ENCODE assay signal across 1 cellular context in the genomic region with DNA sequence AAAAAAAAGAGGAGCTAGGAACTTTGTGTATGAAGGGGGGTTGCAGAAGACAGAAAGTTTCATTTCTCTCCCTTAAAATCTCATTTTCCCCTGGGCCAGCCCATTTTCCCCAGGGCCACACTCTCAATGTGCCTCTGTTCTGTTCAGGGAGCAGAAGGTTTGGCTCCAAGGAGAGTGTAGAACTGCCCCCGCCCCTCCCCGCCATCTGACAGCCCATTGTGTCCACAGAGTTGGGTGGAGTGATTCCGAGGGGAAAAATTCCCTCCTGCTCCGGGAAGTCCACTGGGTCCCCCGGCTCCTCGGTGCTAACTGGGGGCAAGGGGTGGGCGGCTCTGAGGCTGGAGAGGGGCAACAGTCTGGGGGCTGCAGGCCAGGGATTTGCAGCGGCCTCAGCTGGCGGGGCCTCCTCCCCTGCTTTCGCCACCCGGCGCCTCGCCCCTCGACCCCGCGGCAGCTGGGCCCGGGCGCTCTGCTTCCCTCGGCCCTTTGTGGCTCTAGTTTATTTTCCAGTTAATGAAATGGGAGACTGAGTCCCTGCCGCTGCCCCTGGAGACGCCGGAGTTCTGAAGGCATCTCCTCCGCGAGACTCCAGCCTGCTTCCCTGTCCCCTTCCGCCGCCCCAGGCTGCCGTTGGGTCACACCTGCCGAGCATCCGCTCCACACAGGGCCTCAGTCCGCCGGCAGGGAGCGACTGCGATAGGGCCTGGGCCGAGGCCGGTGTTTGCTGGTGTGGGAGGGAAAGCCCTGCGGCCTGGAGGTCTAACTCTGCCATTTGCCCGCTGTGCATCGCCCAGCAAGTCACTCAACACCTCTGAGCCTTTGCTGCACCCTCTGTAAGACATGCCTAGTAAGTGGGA.
TF ChIP-seq lines count a peak whose summit lies in the region.

No MANE protein-coding gene starts in this region.

TF ChIP-seq in IMR-90, 13 proteins besides CTCF, POLR2A, EP300 and RAD21:
- TF ChIP-seq MAFK (IDR thresholded peaks at IDR 0.05; ENCODE audit: low read depth, low read length), result no peak
- TF ChIP-seq NFE2L2 (IDR thresholded peaks at IDR 0.05; ENCODE audit: low read depth, low read length), result no peak
- TF ChIP-seq MAZ (IDR thresholded peaks at IDR 0.05; ENCODE audit: borderline replicate concordance, low read depth, low read length), result no peak
- TF ChIP-seq SMC3 (IDR thresholded peaks at IDR 0.05; ENCODE audit: low read depth, low read length), result no peak
- no peak for TF ChIP-seq USF2 (IDR thresholded peaks at IDR 0.05; ENCODE audit: low read depth, low read length)
- TF ChIP-seq RFX5 (IDR thresholded peaks at IDR 0.05; ENCODE audit: low read depth, low read length), result no peak
- no peak for TF ChIP-seq MXI1 (IDR thresholded peaks at IDR 0.05; ENCODE audit: borderline replicate concordance, low read depth, low read length)
- TF ChIP-seq RCOR1 (IDR thresholded peaks at IDR 0.05; ENCODE audit: insufficient replicate concordance, low read length), result no peak
- TF ChIP-seq FOS (IDR thresholded peaks at IDR 0.05; ENCODE audit: low read depth, low read length), result no peak
